ENCODE assay signal across 1 cellular context in the genomic region with DNA sequence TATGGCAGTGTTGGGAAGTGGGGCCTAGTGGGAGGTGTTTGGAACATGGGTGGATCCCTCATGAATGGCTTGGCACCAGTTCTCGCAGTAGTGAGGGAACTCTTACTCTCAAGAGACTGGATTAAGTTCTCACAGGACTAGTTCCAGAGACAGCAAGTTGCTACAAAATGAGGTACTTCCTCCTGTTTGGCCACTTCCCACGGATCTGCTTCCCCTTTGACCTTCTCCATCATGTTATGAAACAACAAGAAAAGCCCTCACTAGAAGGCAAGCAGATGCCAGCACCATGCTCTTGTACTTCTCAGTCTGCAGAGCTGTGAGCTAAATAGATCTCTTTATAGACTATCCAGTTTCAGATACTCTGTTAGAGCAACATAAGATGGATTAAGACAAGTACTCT.
TF ChIP-seq lines count a peak whose summit lies in the region.

No MANE protein-coding gene starts in this region.

TF ChIP-seq in HCT116, 20 proteins besides CTCF, POLR2A, EP300 and RAD21 (continued from another document):
- no peak for TF ChIP-seq ATF3 (IDR thresholded peaks at IDR 0.05)
- no peak for TF ChIP-seq SP1 (IDR thresholded peaks at IDR 0.05; ENCODE audit: low read depth)
- no peak for TF ChIP-seq TCF7L2 (IDR thresholded peaks at IDR 0.05; ENCODE audit: borderline replicate concordance, extremely low read depth, insufficient read depth, insufficient read length)
- no peak for TF ChIP-seq JUND (IDR thresholded peaks at IDR 0.05)
- TF ChIP-seq CBX3 (IDR thresholded peaks at IDR 0.05; ENCODE audit: low read depth), result no peak
- TF ChIP-seq ELF1 (IDR thresholded peaks at IDR 0.05; ENCODE audit: borderline replicate concordance, low read depth), result no peak
- TF ChIP-seq CEBPB (IDR thresholded peaks at IDR 0.05; ENCODE audit: low read depth), result no peak
TF ChIP-seq in HCT116: peak in this region for 0.
